9 cellular contexts compared by ENCODE assay signal in genomic region chr17:45341389-45342158, GRCh38. TPM values are rescaled to one million over a fixed set of nuclear protein-coding genes. Genes with fewer than 3 reads are reported as not detected.
DNase-seq lines count a peak whose midpoint lies in the region; ATAC-seq and TF ChIP-seq lines count a peak whose summit lies in the region.
"Had no signal": no experiment of that assay in that cellular context is flagged by ENCODE, and none has a peak within 500 bp of the region (broad histone marks: within the 10 kb centered on the region; RNA-seq: fewer than 3 reads in every experiment).

No MANE protein-coding gene starts in this region.

- H3K9me3 Mint-ChIP-seq in Calu3 (ENCODE audit: low read depth, unreplicated experiment) (no peaks in the 10 kb centered on the region), neural progenitor cell (no peaks in the 10 kb centered on the region)
- H3K9me3 Mint-ChIP-seq in stimulated activated naive CD8-positive, alpha-beta T cell treated with anti-CD3 and anti-CD28 coated beads, Interleukin-15, amount 100 ng/mL, for 72 hours, result no peaks in the 10 kb centered on the region
- H3K9me3 Mint-ChIP-seq: activated naive CD8-positive, alpha-beta T cell treated with anti-CD3 and anti-CD28 coated beads, Interleukin-2, amount 10 ng/mL, durations not matched to agents 7 days and 5 days had no signal

- peak overlapping the region; percentile 86 for H2AFZ ChIP-seq in neural progenitor cell (replicated peaks)

- no peak overlapping the region for H3K27ac Mint-ChIP-seq in Calu3 (ENCODE audit: unreplicated experiment)
- H3K27ac Mint-ChIP-seq in neural progenitor cell, result peak overlapping the region; percentile 47
- no peak overlapping the region for H3K27ac Mint-ChIP-seq in stimulated activated naive CD8-positive, alpha-beta T cell treated with anti-CD3 and anti-CD28 coated beads, Interleukin-15, amount 100 ng/mL, for 72 hours
- H3K27ac Mint-ChIP-seq: activated naive CD8-positive, alpha-beta T cell treated with anti-CD3 and anti-CD28 coated beads, Interleukin-2, amount 10 ng/mL, durations not matched to agents 7 days and 5 days had no signal

- no peaks in the 10 kb centered on the region for H3K79me2 ChIP-seq in neural progenitor cell (ENCODE audit: low read depth)

- H3K27ac ChIP-seq in neural progenitor cell, result no peak overlapping the region

- peak; percentile 80 for ATAC-seq in esophagus mucosa
- ATAC-seq in stimulated activated naive CD8-positive, alpha-beta T cell treated with anti-CD3 and anti-CD28 coated beads, Interleukin-15, amount 100 ng/mL, for 72 hours, result no peak

- H3K4me1 Mint-ChIP-seq in Calu3 (ENCODE audit: low read depth, unreplicated experiment), result peaks cover 11% of the 10 kb centered on the region
- peaks cover 25% of the 10 kb centered on the region for H3K4me1 Mint-ChIP-seq in neural progenitor cell
- peaks cover 15% of the 10 kb centered on the region for H3K4me1 Mint-ChIP-seq in stimulated activated naive CD8-positive, alpha-beta T cell treated with anti-CD3 and anti-CD28 coated beads, Interleukin-15, amount 100 ng/mL, for 72 hours

- H3K9ac ChIP-seq in neural progenitor cell, result no peak overlapping the region

- peaks cover 9% of the 10 kb centered on the region for H3K4me1 ChIP-seq in neural progenitor cell

- H3K36me3 ChIP-seq in neural progenitor cell, result no peaks in the 10 kb centered on the region

- H3K27me3 Mint-ChIP-seq in Calu3 (ENCODE audit: unreplicated experiment) (no peaks in the 10 kb centered on the region), neural progenitor cell (ENCODE audit: insufficient read depth, low read depth) (peaks cover 20% of the 10 kb centered on the region)
- peaks cover 8% of the 10 kb centered on the region for H3K27me3 Mint-ChIP-seq in stimulated activated naive CD8-positive, alpha-beta T cell treated with anti-CD3 and anti-CD28 coated beads, Interleukin-15, amount 100 ng/mL, for 72 hours

- TF ChIP-seq CTCF in Calu3 (IDR thresholded peaks at IDR 0.05; ENCODE audit: unreplicated experiment) (no peak), neural progenitor cell (IDR thresholded peaks at IDR 0.05) (no peak)

- intact Hi-C loops in Calu3 (cut with micrococcal nuclease; ENCODE audit: unreplicated experiment), result no loop called here

- no TSS peak for BruUV-seq in Calu3 (replicated peaks; lab: Mats Ljungman, UMichigan)

- no peaks in the 10 kb centered on the region for H3K9me3 ChIP-seq in neural progenitor cell (ENCODE audit: low read depth)

- peak overlapping the region; percentile 63 for H3K4me2 ChIP-seq in neural progenitor cell

- H3F3A ChIP-seq in neural progenitor cell (ENCODE audit: low read depth), result peaks cover 6% of the 10 kb centered on the region

- H3K4me3 Mint-ChIP-seq in Calu3 (ENCODE audit: low read depth, unreplicated experiment) (no peak overlapping the region), neural progenitor cell (no peak overlapping the region)
- H3K4me3 Mint-ChIP-seq in stimulated activated naive CD8-positive, alpha-beta T cell treated with anti-CD3 and anti-CD28 coated beads, Interleukin-15, amount 100 ng/mL, for 72 hours, result no peak overlapping the region
- H3K4me3 Mint-ChIP-seq: activated naive CD8-positive, alpha-beta T cell treated with anti-CD3 and anti-CD28 coated beads, Interleukin-2, amount 10 ng/mL, durations not matched to agents 7 days and 5 days had no signal

- CTCF ChIA-PET in Calu3 (lab: Charles Lee), result interaction anchor here (0.6 to 1.3 kb wide), 2 partner anchors 11 to 24 kb away, joined by 4 to 5 read pairs; partner anchors contain the start of gene MAP3K14

- H3K36me3 Mint-ChIP-seq in Calu3 (ENCODE audit: insufficient read depth, unreplicated experiment), result no peaks in the 10 kb centered on the region
- peaks cover 2% of the 10 kb centered on the region for H3K36me3 Mint-ChIP-seq in neural progenitor cell
- H3K36me3 Mint-ChIP-seq: activated naive CD8-positive, alpha-beta T cell treated with anti-CD3 and anti-CD28 coated beads, Interleukin-2, amount 10 ng/mL, durations not matched to agents 7 days and 5 days had no signal

- no peaks in the 10 kb centered on the region for H4K20me1 ChIP-seq in neural progenitor cell (ENCODE audit: low read depth)

- DNase-seq in Calu3 (peak; percentile 66), NCI-H226 (peak; percentile 96), neural progenitor cell (ENCODE audit: low spot score) (peak; percentile 74), cerebellar nuclear complex (lab: John Stamatoyannopoulos, UW) (no peak), anterior cingulate cortex (lab: John Stamatoyannopoulos, UW) (no peak)
- no peak for DNase-seq in stimulated activated naive CD8-positive, alpha-beta T cell treated with anti-CD3 and anti-CD28 coated beads, Interleukin-15, amount 100 ng/mL, for 72 hours
- DNase-seq in activated CD4-positive, alpha-beta T cell treated with anti-CD3 and anti-CD28 coated beads for 48 hours, result no peak
- DNase-seq: activated naive CD8-positive, alpha-beta T cell treated with anti-CD3 and anti-CD28 coated beads, Interleukin-2, amount 10 ng/mL, durations not matched to agents 7 days and 5 days had no signal

- no peaks in the 10 kb centered on the region for H3K27me3 ChIP-seq in neural progenitor cell

- no peak overlapping the region for H3K4me3 ChIP-seq in neural progenitor cell

RNA-seq across cellular contexts. Expression of gene MAP3K14, which starts 24.8 kb away (rescaled TPM):
- total RNA-seq in Calu3 (2022) (26.7 and 33.2 TPM in 2 replicates), esophagus mucosa (6.3 TPM), neural progenitor cell (ENCODE audit: low replicate concordance) (0.34 and 2.7 TPM in 2 replicates)

Comparison
In these comparisons a context has a peak if more than half of its experiments do, and no peak if none do; other contexts are left out.
1. DNase-seq: peak in Calu3 (single experiment), NCI-H226 (single experiment) and neural progenitor cell (single experiment); none in stimulated activated naive CD8-positive, alpha-beta T cell treated with anti-CD3 and anti-CD28 coated beads, Interleukin-15, amount 100 ng/mL, for 72 hours (0 of 2), cerebellar nuclear complex (0 of 2), anterior cingulate cortex (0 of 58) and activated CD4-positive, alpha-beta T cell treated with anti-CD3 and anti-CD28 coated beads for 48 hours (single experiment).